In genomic region chr13:110505594-110505993, GRCh38 we compare ENCODE assay signal across 22 cellular contexts. TPM values are rescaled to one million over a fixed set of nuclear protein-coding genes. Genes with fewer than 3 reads are reported as not detected.
DNase-seq lines count a peak whose midpoint lies in the region; ATAC-seq, FAIRE-seq and TF ChIP-seq lines count a peak whose summit lies in the region.
"Had no signal": no experiment of that assay in that cellular context is flagged by ENCODE, and none has a peak within 500 bp of the region (broad histone marks: within the 10 kb centered on the region; RNA-seq: fewer than 3 reads in every experiment).

No MANE protein-coding gene starts in this region.

- H3K9me3 ChIP-seq in Caco-2, result peaks cover 10% of the 10 kb centered on the region; the same call in 1 of the 2 replicates
- no peaks in the 10 kb centered on the region for H3K9me3 ChIP-seq in gastroesophageal sphincter
- peaks cover 0 to 3% (median 0%) of the 10 kb centered on the region in 4 donors for H3K9me3 ChIP-seq in stomach
- H3K9me3 ChIP-seq: BE2C, MG63 had no signal

- CTCF ChIA-PET in Caco-2 (lab: Charles Lee), result no interaction called here

- FAIRE-seq in GM19239 (lab: Jason Lieb, UNC), result no peak
- FAIRE-seq: G401.6, GM18507, H1 had no signal

- H3K36me3 ChIP-seq in Caco-2 (ENCODE audit: control insufficient read depth, insufficient read depth, low read length) (no peaks in the 10 kb centered on the region), gastroesophageal sphincter (peaks cover 0 to 97% of the 10 kb centered on the region in 2 donors), stomach (peaks cover 40 to 90% (median 89%) of the 10 kb centered on the region in 4 donors)
- H3K36me3 ChIP-seq: BE2C, MG63 had no signal

- H3K27me3 ChIP-seq in Caco-2 (replicated peaks; ENCODE audit: control insufficient read depth, insufficient read depth, low read length), result no peaks in the 10 kb centered on the region
- no peaks in the 10 kb centered on the region for H3K27me3 ChIP-seq in gastroesophageal sphincter
- H3K27me3 ChIP-seq in stomach, result no peaks in the 10 kb centered on the region
- H3K27me3 ChIP-seq: MG63 had no signal

- peaks cover 15% of the 10 kb centered on the region for H3K9me3 Mint-ChIP-seq in Caco-2 (ENCODE audit: unreplicated experiment)

- TF ChIP-seq POLR2A in gastroesophageal sphincter (IDR thresholded peaks at IDR 0.05) (no peak), stomach (IDR thresholded peaks at IDR 0.05) (no peak)

- no peak overlapping the region for H3K4me3 ChIP-seq in Caco-2 (ENCODE audit: low read depth, low read length)
- H3K4me3 ChIP-seq in gastroesophageal sphincter, result no peak overlapping the region
- H3K4me3 ChIP-seq in stomach, result no peak overlapping the region
- H3K4me3 ChIP-seq: MG63 had no signal

- no peaks in the 10 kb centered on the region for H3K27me3 Mint-ChIP-seq in Caco-2 (ENCODE audit: insufficient read depth, unreplicated experiment)
- H3K27me3 Mint-ChIP-seq: CD4-positive, CD25-positive, alpha-beta regulatory T cell had no signal

- DNase-seq in Caco-2, result no peak
- no peak for DNase-seq in stomach
- DNase-seq in stimulated activated CD4-positive, alpha-beta T cell treated with anti-CD3 and anti-CD28 coated beads, Interleukin-1b, Interleukin-23, amount 100 ng/mL, for 48 hours, result no peak
- DNase-seq in GM19239 (ENCODE audit: insufficient read length, low spot score), result no peak
- no peak for DNase-seq in NOMO-1 treated with DMSO at 0.1 percent for 48 hours (lab: John Stamatoyannopoulos, UW; ENCODE audit: unreplicated experiment)
- DNase-seq: BE2C; CD4-positive, CD25-positive, alpha-beta regulatory T cell; COR-L47; DMS 273 treated with DMSO at 0.1 percent for 48 hours; MG63; NCI-H1417; NCI-H1694 treated with DMSO at 0.1 percent for 48 hours; NCI-H2081 treated with DMSO at 0.1 percent for 48 hours; NCI-H2171 treated with DMSO at 0.1 percent for 48 hours; NCI-H446; NCI-H526; Right ventricle myocardium superior had no signal

- H3K4me3 Mint-ChIP-seq in Caco-2 (ENCODE audit: unreplicated experiment), result peak overlapping the region; percentile 64
- H3K4me3 Mint-ChIP-seq: CD4-positive, CD25-positive, alpha-beta regulatory T cell had no signal

- H3K27ac ChIP-seq in VCaP (peak overlapping the region; percentile 100; the same call in 1 of the 2 replicates), gastroesophageal sphincter (peak overlapping the region in 3 of 4 donors; percentile 74 to 83 (median 78)), stomach (peak overlapping the region in 4 of 5 donors; percentile 88 to 94 (median 90))

- ATAC-seq in gastroesophageal sphincter, result no peak

- intact Hi-C loops in Caco-2 (cut with micrococcal nuclease; ENCODE audit: unreplicated experiment) (no loop called here), stomach (cut with DNase I; ENCODE audit: low total_unique reads) (no loop called here)

- H3K36me3 Mint-ChIP-seq in Caco-2 (ENCODE audit: insufficient read depth, unreplicated experiment), result peaks cover 50% of the 10 kb centered on the region
- H3K36me3 Mint-ChIP-seq: CD4-positive, CD25-positive, alpha-beta regulatory T cell had no signal

- POLR2A ChIA-PET in Caco-2 (lab: Charles Lee), result no interaction called here

- H3K4me1 Mint-ChIP-seq in Caco-2 (ENCODE audit: low read depth, unreplicated experiment), result peaks cover 40% of the 10 kb centered on the region

- WGBS in gastroesophageal sphincter (ENCODE audit: low coverage in 1 of 2), 2 donors, result 77 to 100% methylated on average over 1 to 3 of the region's 10 CpGs
- WGBS in stomach, 5 donors, result 92 to 99% (median 93%) methylated on average over 5 to 10 of the region's 10 CpGs

- peaks cover 48% of the 10 kb centered on the region for H3K4me1 ChIP-seq in Caco-2
- H3K4me1 ChIP-seq in gastroesophageal sphincter, result peaks cover 0 to 54% (median 28%) of the 10 kb centered on the region in 3 donors
- H3K4me1 ChIP-seq in stomach, result peaks cover 32 to 64% (median 43%) of the 10 kb centered on the region in 4 donors

- TF ChIP-seq EP300 in gastroesophageal sphincter (IDR thresholded peaks at IDR 0.05) (no peak), stomach (IDR thresholded peaks at IDR 0.05) (no peak)

- BruUV-seq in Caco-2 (replicated peaks; lab: Mats Ljungman, UMichigan), result no TSS peak

- TF ChIP-seq CTCF in Caco-2 (IDR thresholded peaks at IDR 0.05; ENCODE audit: insufficient read depth in 1 of 2, low read depth in 1 of 2, low read length in 1 of 2, severe bottlenecking in 1 of 2, unreplicated experiment in 1 of 2) (no peak), VCaP (conservative IDR thresholded peaks at IDR 0.05) (no peak), gastroesophageal sphincter (IDR thresholded peaks at IDR 0.05) (no peak), stomach (IDR thresholded peaks at IDR 0.05) (no peak)

- H3K27ac Mint-ChIP-seq in Caco-2 (ENCODE audit: unreplicated experiment), result peak overlapping the region; percentile 97
- H3K27ac Mint-ChIP-seq: CD4-positive, CD25-positive, alpha-beta regulatory T cell had no signal

RNA-seq across cellular contexts. Expression of gene RAB20, which starts 55.9 kb away (rescaled TPM):
- 37.9 and 40.1 TPM in 2 replicates for total RNA-seq in Caco-2 (2022)
- total RNA-seq in gastroesophageal sphincter, result 10 to 100 TPM in 3 of 4 donors, 1 to 10 TPM in 1; 8.7 to 32.8 (median 18.4) TPM
- total RNA-seq in stomach, result 10 to 100 TPM; 11.7 to 44.6 (median 20.0) TPM
- polyA plus RNA-seq in stomach, result 10 to 100 TPM; 25.5 to 41.8 (median 36.0) TPM
- total RNA-seq: CD4-positive, CD25-positive, alpha-beta regulatory T cell had no signal
